7 cellular contexts compared by ENCODE assay signal in the genomic region with DNA sequence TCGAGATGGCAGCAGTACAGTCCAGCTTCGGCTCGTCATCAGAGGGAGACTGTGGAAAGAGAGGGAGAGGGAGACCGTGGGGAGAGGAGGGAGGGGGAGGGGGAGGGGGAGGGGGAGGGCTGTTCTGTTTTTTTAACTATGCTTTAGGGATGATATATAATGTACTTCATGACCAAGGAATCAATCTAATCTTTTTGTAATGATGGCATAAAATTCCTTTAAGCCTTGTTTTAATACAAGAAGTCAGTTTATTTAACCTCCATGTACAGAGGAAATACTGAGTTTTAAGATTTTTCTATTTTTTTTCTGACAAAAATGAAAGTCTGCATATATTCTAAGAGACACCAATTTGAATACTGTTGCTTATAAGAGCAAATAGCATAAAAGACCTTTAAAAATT.
"Had no signal": no experiment of that assay in that cellular context is flagged by ENCODE, and none has a peak within 500 bp of the region (broad histone marks: within the 10 kb centered on the region; RNA-seq: fewer than 3 reads in every experiment).

No MANE protein-coding gene starts in this region.

- H3K27ac Mint-ChIP-seq: GM23338, H9, HFFc6 had no signal

- H3K27ac ChIP-seq: HL-60 had no signal

- H3K4me3 ChIP-seq: GM23338, K562 had no signal

- DNase-seq: H9, HFFc6, IMR-90 had no signal

- H3K4me3 Mint-ChIP-seq: GM23338, H9, HFFc6 had no signal

- ATAC-seq: GM23338, HCT116, K562 had no signal
